In the genomic region with DNA sequence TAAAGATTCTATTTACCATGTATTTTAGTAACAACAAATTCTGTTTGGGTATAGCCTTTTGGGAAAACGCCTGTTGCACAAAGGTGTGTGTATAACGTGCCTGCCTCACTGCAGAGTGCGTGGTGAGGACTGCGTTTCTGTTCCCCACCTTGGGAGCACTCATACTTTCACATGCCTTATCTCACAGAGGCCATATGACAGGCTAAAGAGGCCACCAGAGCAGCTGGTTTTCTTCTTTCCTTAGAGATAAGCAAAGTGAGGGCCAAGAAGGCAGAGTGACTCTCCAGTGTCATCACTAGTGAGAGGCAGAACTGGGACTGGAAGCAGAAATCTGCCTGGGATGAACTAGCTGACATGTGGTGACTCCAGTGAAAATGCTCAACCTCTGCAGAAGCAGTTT, we compare ENCODE assay signal across 16 cellular contexts.
"Had no signal": no experiment of that assay in that cellular context is flagged by ENCODE, and none has a peak within 500 bp of the region (broad histone marks: within the 10 kb centered on the region; RNA-seq: fewer than 3 reads in every experiment).

No MANE protein-coding gene starts in this region.

- H3K27ac ChIP-seq: esophagus squamous epithelium, thyroid gland had no signal

- H3K4me3 ChIP-seq: esophagus squamous epithelium, thyroid gland had no signal

- H3K27me3 ChIP-seq: esophagus squamous epithelium, thyroid gland had no signal

- DNase-seq: activated B cell treated with CpG ODN at 0.5 μM for 24 hours; activated CD4-positive, alpha-beta memory T cell treated with anti-CD3 and anti-CD28 coated beads for 36 hours; activated CD4-positive, alpha-beta T cell treated with anti-CD3 and anti-CD28 coated beads for 4 hours; activated CD8-positive, alpha-beta memory T cell treated with anti-CD3 and anti-CD28 coated beads, Interleukin-2, amount 10 ng/mL, durations not matched to agents 7 days and 5 days; amniotic stem cell; effector CD8-positive, alpha-beta T cell; esophagus squamous epithelium; left cardiac atrium; mesenchymal stem cell; natural killer cell; occipital lobe; posterior cingulate gyrus; stimulated activated CD8-positive, alpha-beta memory T cell treated with anti-CD3 and anti-CD28 coated beads, Interleukin-4, amount 100 ng/mL, for 48 hours; stimulated activated naive CD4-positive, alpha-beta T cell treated with Interleukin-2 at 50 U/mL for 16 hours; T-helper 2 cell; thyroid gland had no signal

- H3K9me3 ChIP-seq: esophagus squamous epithelium, thyroid gland had no signal

- H3K36me3 ChIP-seq: esophagus squamous epithelium, thyroid gland had no signal

- ATAC-seq: activated CD8-positive, alpha-beta memory T cell treated with anti-CD3 and anti-CD28 coated beads, Interleukin-2, amount 10 ng/mL, durations not matched to agents 7 days and 5 days; left cardiac atrium; natural killer cell had no signal
